ENCODE assay signal across 1 cellular context in genomic region chr22:38656256-38657148, GRCh38.
A peak's percentile ranks its signal among the peaks of the same experiment; 100 is the strongest.
TF ChIP-seq lines count a peak whose summit lies in the region.

Gene CBY1 (plus strand): TSS chr22:38656638. CDS start chr22:38668055, 11,417 bp downstream.
Gene FAM227A (minus strand): TSS chr22:38656392. CDS start chr22:38650168, 6,224 bp downstream.

TF ChIP-seq in HepG2, 621 proteins besides CTCF, POLR2A, EP300 and RAD21 (continued from another document and continues in another):
- TF ChIP-seq ZNF142 (CRISPR knock-in tag; IDR thresholded peaks at IDR 0.05) (peak; percentile 63; the same call in 1 of the 2 replicates), FOXK2 (IDR thresholded peaks at IDR 0.05) (peak; percentile 98), ZFP90 (CRISPR knock-in tag; IDR thresholded peaks at IDR 0.05; ENCODE audit: borderline replicate concordance) (peak; percentile 62; the same call in 1 of the 2 replicates), MAZ (IDR thresholded peaks at IDR 0.05; ENCODE audit: borderline replicate concordance, low read depth, low read length) (no peak), MAZ (CRISPR knock-in tag; IDR thresholded peaks at IDR 0.05; ENCODE audit: low read depth) (0 out of 2 replicates have a peak, but pooled peaks have one; percentile 53), ZBTB37 (CRISPR knock-in tag; IDR thresholded peaks at IDR 0.05) (no peak), HOXD1 (CRISPR knock-in tag; IDR thresholded peaks at IDR 0.05) (peak; percentile 60; the same call in 1 of the 2 replicates), ZNF558 (CRISPR knock-in tag; IDR thresholded peaks at IDR 0.05; ENCODE audit: borderline replicate concordance) (peak; percentile 7; the same call in 1 of the 2 replicates), ZNF598 (CRISPR knock-in tag; IDR thresholded peaks at IDR 0.05; ENCODE audit: borderline replicate concordance) (0 out of 2 replicates have a peak, but pooled peaks have one; percentile 44), ATF2 (CRISPR knock-in tag; IDR thresholded peaks at IDR 0.05) (no peak), ZNF136 (CRISPR knock-in tag; IDR thresholded peaks at IDR 0.05; ENCODE audit: low read depth) (peak; percentile 34; the same call in 1 of the 2 replicates), ZNF382 (CRISPR knock-in tag; IDR thresholded peaks at IDR 0.05; ENCODE audit: borderline replicate concordance) (no peak), ZNF318 (CRISPR knock-in tag; IDR thresholded peaks at IDR 0.05) (0 out of 2 replicates have a peak, but pooled peaks have one; percentile 76), ISL2 (CRISPR knock-in tag; IDR thresholded peaks at IDR 0.05) (peak; percentile 32; the same call in 1 of the 2 replicates), ZNF274 (CRISPR knock-in tag; IDR thresholded peaks at IDR 0.05) (0 out of 2 replicates have a peak, but pooled peaks have one; percentile 23), ZNF703 (CRISPR knock-in tag; IDR thresholded peaks at IDR 0.05; ENCODE audit: borderline replicate concordance) (no peak), ZFX (CRISPR knock-in tag; IDR thresholded peaks at IDR 0.05; ENCODE audit: low read depth) (peak; percentile 80), FOXK1 (CRISPR knock-in tag; IDR thresholded peaks at IDR 0.05; ENCODE audit: borderline replicate concordance, low read depth) (0 out of 2 replicates have a peak, but pooled peaks have one; percentile 28), SOX5 (CRISPR knock-in tag; IDR thresholded peaks at IDR 0.05; ENCODE audit: borderline replicate concordance) (peak; percentile 91), ZFP91 (CRISPR knock-in tag; IDR thresholded peaks at IDR 0.05; ENCODE audit: borderline replicate concordance) (peak; percentile 18; the same call in 1 of the 2 replicates), SOX13 (IDR thresholded peaks at IDR 0.05) (0 out of 2 replicates have a peak, but pooled peaks have one; percentile 30), SOX13 (CRISPR knock-in tag; conservative IDR thresholded peaks at IDR 0.05 in 1 of 2, IDR thresholded peaks at IDR 0.05 in 1 of 2) (peak in 1 of 2 experiments; percentile 91; a peak in 2 of 4 replicates), ZNF616 (CRISPR knock-in tag; IDR thresholded peaks at IDR 0.05; ENCODE audit: low read depth) (0 out of 2 replicates have a peak, but pooled peaks have one; percentile 30), ZNF503 (CRISPR knock-in tag; IDR thresholded peaks at IDR 0.05) (peak; percentile 33; the same call in 1 of the 2 replicates), ZNF33B (CRISPR knock-in tag; IDR thresholded peaks at IDR 0.05) (0 out of 2 replicates have a peak, but pooled peaks have one; percentile 38), RNF2 (conservative IDR thresholded peaks at IDR 0.05; ENCODE audit: low read depth) (no peak), ZNF619 (CRISPR knock-in tag; IDR thresholded peaks at IDR 0.05) (0 out of 2 replicates have a peak, but pooled peaks have one; percentile 56), CHCHD3 (CRISPR knock-in tag; IDR thresholded peaks at IDR 0.05) (0 out of 2 replicates have a peak, but pooled peaks have one; percentile 48), ZNF343 (CRISPR knock-in tag; IDR thresholded peaks at IDR 0.05) (peak; percentile 54; the same call in 1 of the 2 replicates), STAG1 (CRISPR knock-in tag; IDR thresholded peaks at IDR 0.05) (peak; percentile 2; the same call in 1 of the 2 replicates), ZNF768 (CRISPR knock-in tag; IDR thresholded peaks at IDR 0.05) (peak; percentile 30; the same call in 1 of the 2 replicates), NRL (CRISPR knock-in tag; IDR thresholded peaks at IDR 0.05; ENCODE audit: borderline replicate concordance) (no peak), NR2F2 (IDR thresholded peaks at IDR 0.05; ENCODE audit: borderline replicate concordance, low read depth) (no peak), ZBTB43 (CRISPR knock-in tag; conservative IDR thresholded peaks at IDR 0.05) (peak; percentile 42; the same call in 1 of the 2 replicates)
